ENCODE assay signal across 33 cellular contexts in genomic region chr12:109196332-109196731, GRCh38.
"Had no signal": no experiment of that assay in that cellular context is flagged by ENCODE, and none has a peak within 500 bp of the region (broad histone marks: within the 10 kb centered on the region; RNA-seq: fewer than 3 reads in every experiment).

No MANE protein-coding gene starts in this region.

- H3K4me3 ChIP-seq: adrenal gland, body of pancreas, breast epithelium had no signal

- H3K27me3 ChIP-seq: adrenal gland, body of pancreas, brain microvascular endothelial cell, breast epithelium had no signal

- H3K27ac ChIP-seq: body of pancreas, brain microvascular endothelial cell, breast epithelium, VCaP had no signal

- H3K36me3 ChIP-seq: brain microvascular endothelial cell had no signal

- H3K9me3 ChIP-seq: adrenal gland, body of pancreas, breast epithelium had no signal

- H3K4me1 ChIP-seq: adrenal gland, breast epithelium had no signal

- FAIRE-seq: astrocyte, TTC549 had no signal

- DNase-seq: activated B cell treated with CpG ODN at 0.5 μM for 24 hours; activated CD4-positive, alpha-beta memory T cell treated with anti-CD3 and anti-CD28 coated beads for 36 hours; activated CD4-positive, alpha-beta T cell treated with anti-CD3 and anti-CD28 coated beads for 4 hours; activated CD4-positive, alpha-beta T cell treated with anti-CD3 and anti-CD28 coated beads, Interleukin-2, amount 10 ng/mL, durations not matched to agents 24 days and 14 days; activated CD4-positive, alpha-beta T cell treated with anti-CD3 and anti-CD28 coated beads, Interleukin-2, amount 50 U/mL, for 1 hour; activated CD4-positive, alpha-beta T cell treated with anti-CD3 and anti-CD28 coated beads, Interleukin-2, amount 50 U/mL, for 4 hours; activated CD4-positive, CD25-positive, alpha-beta regulatory T cell treated with anti-CD3 and anti-CD28 coated beads, Interleukin-2, amount 50 U/mL, for 72 hours; activated CD8-positive, alpha-beta memory T cell treated with anti-CD3 and anti-CD28 coated beads, Interleukin-2, amount 50 U/mL, for 4 hours; activated CD8-positive, alpha-beta T cell treated with anti-CD3 and anti-CD28 coated beads for 36 hours; activated effector memory CD4-positive, alpha-beta T cell treated with anti-CD3 and anti-CD28 coated beads, Interleukin-2, amount 50 U/mL, for 16 hours; activated gamma-delta T cell treated with Interleukin-2 at 50 U/mL for 16 hours; activated naive CD4-positive, alpha-beta T cell; activated naive CD4-positive, alpha-beta T cell treated with anti-CD3 and anti-CD28 coated beads for 36 hours; activated naive CD4-positive, alpha-beta T cell treated with anti-CD3 and anti-CD28 coated beads, Interleukin-2, amount 50 U/mL, for 16 hours; activated naive CD8-positive, alpha-beta T cell treated with anti-CD3 and anti-CD28 coated beads for 36 hours; activated T-cell treated with anti-CD3 and anti-CD28 coated beads for 4 hours; activated T-cell treated with anti-CD3 and anti-CD28 coated beads, Interleukin-2, amount 50 U/mL, for 1 hour; activated T-cell treated with anti-CD3 and anti-CD28 coated beads, Interleukin-2, amount 50 U/mL, for 4 hours; activated T-cell treated with anti-CD3 and anti-CD28 coated beads, Interleukin-2, amount 50 U/mL, for 72 hours; adrenal gland; amniotic stem cell; aorta; body of pancreas; brain microvascular endothelial cell; central memory CD4-positive, alpha-beta T cell; T-helper 2 cell; T-helper 9 cell had no signal

- ATAC-seq: activated CD8-positive, alpha-beta T cell treated with anti-CD3 and anti-CD28 coated beads for 36 hours; activated naive CD4-positive, alpha-beta T cell treated with anti-CD3 and anti-CD28 coated beads, Interleukin-2, amount 50 U/mL, for 72 hours; activated T-cell treated with anti-CD3 and anti-CD28 coated beads, Interleukin-2, amount 50 U/mL, for 4 hours; activated T-cell treated with anti-CD3 and anti-CD28 coated beads, Interleukin-2, amount 50 U/mL, for 72 hours; activated T-helper 17 cell treated with anti-CD3 and anti-CD28 coated beads, Interleukin-2, amount 50 U/mL, for 72 hours; body of pancreas had no signal
